In genomic region chr5:180346358-180346757, GRCh38 we compare ENCODE assay signal across 2 cellular contexts.
TF ChIP-seq lines count a peak whose summit lies in the region.

No MANE protein-coding gene starts in this region.

TF ChIP-seq in GM23338, 12 proteins besides CTCF, POLR2A, EP300 and RAD21 (continued from another document):
- TF ChIP-seq, protein P1, sequence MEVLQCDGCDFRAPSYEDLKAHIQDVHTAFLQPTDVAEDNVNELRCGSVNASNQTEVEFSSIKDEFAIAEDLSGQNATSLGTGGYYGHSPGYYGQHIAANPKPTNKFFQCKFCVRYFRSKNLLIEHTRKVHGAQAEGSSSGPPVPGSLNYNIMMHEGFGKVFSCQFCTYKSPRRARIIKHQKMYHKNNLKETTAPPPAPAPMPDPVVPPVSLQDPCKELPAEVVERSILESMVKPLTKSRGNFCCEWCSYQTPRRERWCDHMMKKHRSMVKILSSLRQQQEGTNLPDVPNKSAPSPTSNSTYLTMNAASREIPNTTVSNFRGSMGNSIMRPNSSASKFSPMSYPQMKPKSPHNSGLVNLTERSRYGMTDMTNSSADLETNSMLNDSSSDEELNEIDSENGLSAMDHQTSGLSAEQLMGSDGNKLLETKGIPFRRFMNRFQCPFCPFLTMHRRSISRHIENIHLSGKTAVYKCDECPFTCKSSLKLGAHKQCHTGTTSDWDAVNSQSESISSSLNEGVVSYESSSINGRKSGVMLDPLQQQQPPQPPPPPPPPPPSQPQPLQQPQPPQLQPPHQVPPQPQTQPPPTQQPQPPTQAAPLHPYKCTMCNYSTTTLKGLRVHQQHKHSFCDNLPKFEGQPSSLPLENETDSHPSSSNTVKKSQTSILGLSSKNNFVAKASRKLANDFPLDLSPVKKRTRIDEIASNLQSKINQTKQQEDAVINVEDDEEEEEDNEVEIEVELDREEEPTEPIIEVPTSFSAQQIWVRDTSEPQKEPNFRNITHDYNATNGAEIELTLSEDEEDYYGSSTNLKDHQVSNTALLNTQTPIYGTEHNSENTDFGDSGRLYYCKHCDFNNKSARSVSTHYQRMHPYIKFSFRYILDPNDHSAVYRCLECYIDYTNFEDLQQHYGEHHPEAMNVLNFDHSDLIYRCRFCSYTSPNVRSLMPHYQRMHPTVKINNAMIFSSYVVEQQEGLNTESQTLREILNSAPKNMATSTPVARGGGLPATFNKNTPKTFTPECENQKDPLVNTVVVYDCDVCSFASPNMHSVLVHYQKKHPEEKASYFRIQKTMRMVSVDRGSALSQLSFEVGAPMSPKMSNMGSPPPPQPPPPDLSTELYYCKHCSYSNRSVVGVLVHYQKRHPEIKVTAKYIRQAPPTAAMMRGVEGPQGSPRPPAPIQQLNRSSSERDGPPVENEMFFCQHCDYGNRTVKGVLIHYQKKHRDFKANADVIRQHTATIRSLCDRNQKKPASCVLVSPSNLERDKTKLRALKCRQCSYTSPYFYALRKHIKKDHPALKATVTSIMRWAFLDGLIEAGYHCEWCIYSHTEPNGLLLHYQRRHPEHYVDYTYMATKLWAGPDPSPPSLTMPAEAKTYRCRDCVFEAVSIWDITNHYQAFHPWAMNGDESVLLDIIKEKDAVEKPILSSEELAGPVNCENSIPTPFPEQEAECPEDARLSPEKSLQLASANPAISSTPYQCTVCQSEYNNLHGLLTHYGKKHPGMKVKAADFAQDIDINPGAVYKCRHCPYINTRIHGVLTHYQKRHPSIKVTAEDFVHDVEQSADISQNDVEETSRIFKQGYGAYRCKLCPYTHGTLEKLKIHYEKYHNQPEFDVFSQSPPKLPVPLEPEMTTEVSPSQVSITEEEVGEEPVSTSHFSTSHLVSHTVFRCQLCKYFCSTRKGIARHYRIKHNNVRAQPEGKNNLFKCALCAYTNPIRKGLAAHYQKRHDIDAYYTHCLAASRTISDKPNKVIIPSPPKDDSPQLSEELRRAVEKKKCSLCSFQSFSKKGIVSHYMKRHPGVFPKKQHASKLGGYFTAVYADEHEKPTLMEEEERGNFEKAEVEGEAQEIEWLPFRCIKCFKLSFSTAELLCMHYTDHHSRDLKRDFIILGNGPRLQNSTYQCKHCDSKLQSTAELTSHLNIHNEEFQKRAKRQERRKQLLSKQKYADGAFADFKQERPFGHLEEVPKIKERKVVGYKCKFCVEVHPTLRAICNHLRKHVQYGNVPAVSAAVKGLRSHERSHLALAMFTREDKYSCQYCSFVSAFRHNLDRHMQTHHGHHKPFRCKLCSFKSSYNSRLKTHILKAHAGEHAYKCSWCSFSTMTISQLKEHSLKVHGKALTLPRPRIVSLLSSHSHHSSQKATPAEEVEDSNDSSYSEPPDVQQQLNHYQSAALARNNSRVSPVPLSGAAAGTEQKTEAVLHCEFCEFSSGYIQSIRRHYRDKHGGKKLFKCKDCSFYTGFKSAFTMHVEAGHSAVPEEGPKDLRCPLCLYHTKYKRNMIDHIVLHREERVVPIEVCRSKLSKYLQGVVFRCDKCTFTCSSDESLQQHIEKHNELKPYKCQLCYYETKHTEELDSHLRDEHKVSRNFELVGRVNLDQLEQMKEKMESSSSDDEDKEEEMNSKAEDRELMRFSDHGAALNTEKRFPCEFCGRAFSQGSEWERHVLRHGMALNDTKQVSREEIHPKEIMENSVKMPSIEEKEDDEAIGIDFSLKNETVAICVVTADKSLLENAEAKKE (CRISPR knock-in tag; IDR thresholded peaks at IDR 0.05), result no peak
- TF ChIP-seq EZH2 (IDR thresholded peaks at IDR 0.05; ENCODE audit: low read depth, unreplicated experiment) (no peak), JUNB (IDR thresholded peaks at IDR 0.05; ENCODE audit: unreplicated experiment) (no peak), ETS1 (IDR thresholded peaks at IDR 0.05) (no peak), EZH2phosphoT487 (IDR thresholded peaks at IDR 0.05; ENCODE audit: unreplicated experiment) (no peak), STAT1 (IDR thresholded peaks at IDR 0.05; ENCODE audit: unreplicated experiment) (no peak), ZNF114 (CRISPR knock-in tag; IDR thresholded peaks at IDR 0.05) (no peak), POLR2AphosphoS5 (IDR thresholded peaks at IDR 0.05; ENCODE audit: low read depth) (no peak)
- TF ChIP-seq, protein P2, sequence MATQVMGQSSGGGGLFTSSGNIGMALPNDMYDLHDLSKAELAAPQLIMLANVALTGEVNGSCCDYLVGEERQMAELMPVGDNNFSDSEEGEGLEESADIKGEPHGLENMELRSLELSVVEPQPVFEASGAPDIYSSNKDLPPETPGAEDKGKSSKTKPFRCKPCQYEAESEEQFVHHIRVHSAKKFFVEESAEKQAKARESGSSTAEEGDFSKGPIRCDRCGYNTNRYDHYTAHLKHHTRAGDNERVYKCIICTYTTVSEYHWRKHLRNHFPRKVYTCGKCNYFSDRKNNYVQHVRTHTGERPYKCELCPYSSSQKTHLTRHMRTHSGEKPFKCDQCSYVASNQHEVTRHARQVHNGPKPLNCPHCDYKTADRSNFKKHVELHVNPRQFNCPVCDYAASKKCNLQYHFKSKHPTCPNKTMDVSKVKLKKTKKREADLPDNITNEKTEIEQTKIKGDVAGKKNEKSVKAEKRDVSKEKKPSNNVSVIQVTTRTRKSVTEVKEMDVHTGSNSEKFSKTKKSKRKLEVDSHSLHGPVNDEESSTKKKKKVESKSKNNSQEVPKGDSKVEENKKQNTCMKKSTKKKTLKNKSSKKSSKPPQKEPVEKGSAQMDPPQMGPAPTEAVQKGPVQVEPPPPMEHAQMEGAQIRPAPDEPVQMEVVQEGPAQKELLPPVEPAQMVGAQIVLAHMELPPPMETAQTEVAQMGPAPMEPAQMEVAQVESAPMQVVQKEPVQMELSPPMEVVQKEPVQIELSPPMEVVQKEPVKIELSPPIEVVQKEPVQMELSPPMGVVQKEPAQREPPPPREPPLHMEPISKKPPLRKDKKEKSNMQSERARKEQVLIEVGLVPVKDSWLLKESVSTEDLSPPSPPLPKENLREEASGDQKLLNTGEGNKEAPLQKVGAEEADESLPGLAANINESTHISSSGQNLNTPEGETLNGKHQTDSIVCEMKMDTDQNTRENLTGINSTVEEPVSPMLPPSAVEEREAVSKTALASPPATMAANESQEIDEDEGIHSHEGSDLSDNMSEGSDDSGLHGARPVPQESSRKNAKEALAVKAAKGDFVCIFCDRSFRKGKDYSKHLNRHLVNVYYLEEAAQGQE (IDR thresholded peaks at IDR 0.05; ENCODE audit: unreplicated experiment), result no peak

TF ChIP-seq in HEK293, 187 proteins besides CTCF, POLR2A, EP300 and RAD21 (continued from another document):
- TF ChIP-seq, protein P3, sequence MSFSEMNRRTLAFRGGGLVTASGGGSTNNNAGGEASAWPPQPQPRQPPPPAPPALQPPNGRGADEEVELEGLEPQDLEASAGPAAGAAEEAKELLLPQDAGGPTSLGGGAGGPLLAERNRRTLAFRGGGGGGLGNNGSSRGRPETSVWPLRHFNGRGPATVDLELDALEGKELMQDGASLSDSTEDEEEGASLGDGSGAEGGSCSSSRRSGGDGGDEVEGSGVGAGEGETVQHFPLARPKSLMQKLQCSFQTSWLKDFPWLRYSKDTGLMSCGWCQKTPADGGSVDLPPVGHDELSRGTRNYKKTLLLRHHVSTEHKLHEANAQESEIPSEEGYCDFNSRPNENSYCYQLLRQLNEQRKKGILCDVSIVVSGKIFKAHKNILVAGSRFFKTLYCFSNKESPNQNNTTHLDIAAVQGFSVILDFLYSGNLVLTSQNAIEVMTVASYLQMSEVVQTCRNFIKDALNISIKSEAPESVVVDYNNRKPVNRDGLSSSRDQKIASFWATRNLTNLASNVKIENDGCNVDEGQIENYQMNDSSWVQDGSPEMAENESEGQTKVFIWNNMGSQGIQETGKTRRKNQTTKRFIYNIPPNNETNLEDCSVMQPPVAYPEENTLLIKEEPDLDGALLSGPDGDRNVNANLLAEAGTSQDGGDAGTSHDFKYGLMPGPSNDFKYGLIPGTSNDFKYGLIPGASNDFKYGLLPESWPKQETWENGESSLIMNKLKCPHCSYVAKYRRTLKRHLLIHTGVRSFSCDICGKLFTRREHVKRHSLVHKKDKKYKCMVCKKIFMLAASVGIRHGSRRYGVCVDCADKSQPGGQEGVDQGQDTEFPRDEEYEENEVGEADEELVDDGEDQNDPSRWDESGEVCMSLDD (tag by site-specific recombination; IDR thresholded peaks at IDR 0.05), result no peak
